1 cellular context compared by ENCODE assay signal in genomic region chr14:64465856-64466554, GRCh38.
TF ChIP-seq lines count a peak whose summit lies in the region.

No MANE protein-coding gene starts in this region.

TF ChIP-seq in HepG2, 621 proteins besides CTCF, POLR2A, EP300 and RAD21:
- TF ChIP-seq SP1 (IDR thresholded peaks at IDR 0.05) (no peak), SP1 (CRISPR knock-in tag; IDR thresholded peaks at IDR 0.05) (no peak), ASH2L (IDR thresholded peaks at IDR 0.05; ENCODE audit: insufficient read length, low read depth, low read length) (peak; percentile 3), CEBPB (IDR thresholded peaks at IDR 0.05; ENCODE audit: borderline replicate concordance, low read depth, low read length) (peak; percentile 49; the same call in 1 of the 2 replicates), EHMT2 (IDR thresholded peaks at IDR 0.05; ENCODE audit: borderline replicate concordance, low read depth, low read length) (no peak), CCDC6 (CRISPR knock-in tag; IDR thresholded peaks at IDR 0.05) (no peak), MATR3 (CRISPR knock-in tag; IDR thresholded peaks at IDR 0.05) (no peak), KDM5A (IDR thresholded peaks at IDR 0.05; ENCODE audit: borderline replicate concordance, low read length) (no peak)
TF ChIP-seq in HepG2: peak in this region for 2.
